ENCODE assay signal across 1 cellular context in the genomic region with DNA sequence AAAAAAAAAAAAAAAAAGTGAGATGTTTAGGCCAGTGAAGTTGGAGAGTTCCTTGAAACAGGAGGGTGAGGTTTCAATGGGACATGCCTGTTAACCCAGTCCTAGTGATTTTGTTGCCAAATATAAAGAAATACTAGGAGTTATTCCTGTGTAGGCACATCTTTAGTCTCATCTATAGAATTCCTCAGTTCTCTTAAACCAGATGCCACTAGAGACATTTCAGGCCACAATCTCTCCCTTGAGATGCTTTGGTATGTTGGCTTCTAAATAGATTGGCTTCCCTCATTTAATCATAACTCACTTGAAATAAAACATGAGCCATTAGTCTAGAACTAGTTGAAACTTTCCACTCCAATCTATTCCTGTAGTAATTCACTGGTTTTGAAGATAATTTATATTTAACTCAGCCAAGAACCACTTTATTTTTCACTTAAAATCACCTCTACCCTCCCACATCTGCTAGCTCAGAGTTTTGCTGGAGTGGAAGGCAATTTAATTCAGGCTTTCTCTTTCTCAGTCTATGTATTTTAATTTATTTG.
TF ChIP-seq lines count a peak whose summit lies in the region.

No MANE protein-coding gene starts in this region.

TF ChIP-seq in SK-N-SH, 30 proteins besides CTCF, POLR2A, EP300 and RAD21 (continued from another document):
- TF ChIP-seq, protein P1, sequence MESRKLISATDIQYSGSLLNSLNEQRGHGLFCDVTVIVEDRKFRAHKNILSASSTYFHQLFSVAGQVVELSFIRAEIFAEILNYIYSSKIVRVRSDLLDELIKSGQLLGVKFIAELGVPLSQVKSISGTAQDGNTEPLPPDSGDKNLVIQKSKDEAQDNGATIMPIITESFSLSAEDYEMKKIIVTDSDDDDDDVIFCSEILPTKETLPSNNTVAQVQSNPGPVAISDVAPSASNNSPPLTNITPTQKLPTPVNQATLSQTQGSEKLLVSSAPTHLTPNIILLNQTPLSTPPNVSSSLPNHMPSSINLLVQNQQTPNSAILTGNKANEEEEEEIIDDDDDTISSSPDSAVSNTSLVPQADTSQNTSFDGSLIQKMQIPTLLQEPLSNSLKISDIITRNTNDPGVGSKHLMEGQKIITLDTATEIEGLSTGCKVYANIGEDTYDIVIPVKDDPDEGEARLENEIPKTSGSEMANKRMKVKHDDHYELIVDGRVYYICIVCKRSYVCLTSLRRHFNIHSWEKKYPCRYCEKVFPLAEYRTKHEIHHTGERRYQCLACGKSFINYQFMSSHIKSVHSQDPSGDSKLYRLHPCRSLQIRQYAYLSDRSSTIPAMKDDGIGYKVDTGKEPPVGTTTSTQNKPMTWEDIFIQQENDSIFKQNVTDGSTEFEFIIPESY (IDR thresholded peaks at IDR 0.05; ENCODE audit: borderline replicate concordance, low read depth) = no peak
- no peak for TF ChIP-seq GATA2 (CRISPR knock-in tag; IDR thresholded peaks at IDR 0.05)
